Comparison of ENCODE assay signal across 1 cellular context in the genomic region with DNA sequence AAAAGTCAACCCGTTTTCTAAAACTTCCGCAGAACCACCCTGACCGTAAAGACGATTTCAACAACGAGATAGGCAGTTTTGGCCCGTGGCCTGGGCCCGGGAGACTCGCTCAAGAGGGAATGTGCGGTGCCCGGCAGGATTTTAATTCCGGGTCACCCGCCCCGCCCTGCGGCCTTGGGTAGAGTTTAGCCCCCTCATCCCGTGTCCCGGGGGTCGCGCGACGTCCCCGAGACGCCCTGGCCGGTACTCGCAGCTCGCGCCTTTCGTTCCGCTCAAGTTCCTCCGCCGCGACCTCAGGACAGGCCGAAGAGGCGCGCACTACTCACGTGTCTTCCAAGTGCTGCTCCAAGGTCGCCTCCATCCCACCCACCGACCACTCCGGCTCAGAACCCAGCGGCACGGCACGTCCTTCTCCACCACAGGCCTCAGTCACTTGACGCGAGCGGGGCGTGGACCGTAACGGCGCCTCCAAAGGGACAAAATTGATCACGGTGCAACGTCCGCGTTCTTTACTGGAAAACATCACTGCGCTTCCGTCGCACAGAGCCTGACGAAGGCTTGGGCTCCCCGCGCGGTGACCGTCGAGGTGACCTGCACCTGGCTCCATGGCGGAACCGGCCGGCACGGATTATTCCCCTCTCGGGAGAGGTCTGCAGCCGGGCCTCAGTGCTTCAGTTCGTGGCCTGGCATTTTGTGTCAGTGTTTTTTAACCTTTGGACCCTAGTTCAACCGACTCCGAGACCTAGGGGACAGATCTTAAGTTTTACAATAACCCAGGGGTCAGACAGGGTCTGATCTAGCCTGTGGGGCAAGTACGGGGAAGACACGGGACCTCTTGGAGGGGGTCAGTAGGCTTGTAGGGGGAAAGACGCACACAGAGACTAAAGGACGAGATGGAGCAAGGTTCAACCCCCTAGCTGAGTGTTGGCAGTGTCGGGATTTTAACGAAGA.
A peak's percentile ranks its signal among the peaks of the same experiment; 100 is the strongest.
TF ChIP-seq lines count a peak whose summit lies in the region.

A gene (minus strand): TSS at position 435 of the 951 bp plus-strand sequence. CDS start 74 bp downstream, at position 361.

TF ChIP-seq in HepG2, 621 proteins besides CTCF, POLR2A, EP300 and RAD21 (continued from another document and continues in another):
- TF ChIP-seq, protein P1, sequence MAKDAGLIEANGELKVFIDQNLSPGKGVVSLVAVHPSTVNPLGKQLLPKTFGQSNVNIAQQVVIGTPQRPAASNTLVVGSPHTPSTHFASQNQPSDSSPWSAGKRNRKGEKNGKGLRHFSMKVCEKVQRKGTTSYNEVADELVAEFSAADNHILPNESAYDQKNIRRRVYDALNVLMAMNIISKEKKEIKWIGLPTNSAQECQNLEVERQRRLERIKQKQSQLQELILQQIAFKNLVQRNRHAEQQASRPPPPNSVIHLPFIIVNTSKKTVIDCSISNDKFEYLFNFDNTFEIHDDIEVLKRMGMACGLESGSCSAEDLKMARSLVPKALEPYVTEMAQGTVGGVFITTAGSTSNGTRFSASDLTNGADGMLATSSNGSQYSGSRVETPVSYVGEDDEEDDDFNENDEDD (CRISPR knock-in tag; IDR thresholded peaks at IDR 0.05; ENCODE audit: borderline replicate concordance), result peak; percentile 87
- TF ChIP-seq, protein P2, sequence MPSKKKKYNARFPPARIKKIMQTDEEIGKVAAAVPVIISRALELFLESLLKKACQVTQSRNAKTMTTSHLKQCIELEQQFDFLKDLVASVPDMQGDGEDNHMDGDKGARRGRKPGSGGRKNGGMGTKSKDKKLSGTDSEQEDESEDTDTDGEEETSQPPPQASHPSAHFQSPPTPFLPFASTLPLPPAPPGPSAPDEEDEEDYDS (CRISPR knock-in tag; IDR thresholded peaks at IDR 0.05), result peak; percentile 73
- TF ChIP-seq ERF (CRISPR knock-in tag; IDR thresholded peaks at IDR 0.05) (0 out of 2 replicates have a peak, but pooled peaks have one; percentile 70), ZNF354B (CRISPR knock-in tag; IDR thresholded peaks at IDR 0.05) (peak; percentile 51; the same call in 1 of the 2 replicates), DNMT3B (CRISPR knock-in tag; conservative IDR thresholded peaks at IDR 0.05) (no peak), CBX2 (IDR thresholded peaks at IDR 0.05; ENCODE audit: low read depth, low read length) (no peak), CBX2 (CRISPR knock-in tag; IDR thresholded peaks at IDR 0.05; ENCODE audit: low read depth) (no peak), ZNF598 (CRISPR knock-in tag; IDR thresholded peaks at IDR 0.05; ENCODE audit: borderline replicate concordance) (no peak), TBP (CRISPR knock-in tag; IDR thresholded peaks at IDR 0.05) (no peak), ZNF619 (CRISPR knock-in tag; IDR thresholded peaks at IDR 0.05) (peak; percentile 82; the same call in 1 of the 2 replicates), RFX5 (IDR thresholded peaks at IDR 0.05; ENCODE audit: low read depth, low read length) (peak; percentile 43; the same call in 1 of the 2 replicates), ZNF605 (CRISPR knock-in tag; IDR thresholded peaks at IDR 0.05) (peak; percentile 77), ZFY (CRISPR knock-in tag; IDR thresholded peaks at IDR 0.05) (peak; percentile 100), RFX1 (IDR thresholded peaks at IDR 0.05) (no peak), FOXO1 (CRISPR knock-in tag; IDR thresholded peaks at IDR 0.05) (peak; percentile 91), ZNF124 (CRISPR knock-in tag; IDR thresholded peaks at IDR 0.05) (no peak; the same call in 1 of the 2 replicates), STAG1 (CRISPR knock-in tag; IDR thresholded peaks at IDR 0.05) (no peak), BHLHE40 (IDR thresholded peaks at IDR 0.05; ENCODE audit: low read length) (peak; percentile 74; the same call in 1 of the 2 replicates), MXD4 (CRISPR knock-in tag; IDR thresholded peaks at IDR 0.05) (peak; percentile 83), MEIS2 (CRISPR knock-in tag; IDR thresholded peaks at IDR 0.05) (no peak), ZNF260 (CRISPR knock-in tag; IDR thresholded peaks at IDR 0.05; ENCODE audit: borderline replicate concordance, low read depth) (no peak), ZNF234 (CRISPR knock-in tag; conservative IDR thresholded peaks at IDR 0.05) (peak; percentile 66; the same call in 1 of the 2 replicates)
- TF ChIP-seq, protein P3, sequence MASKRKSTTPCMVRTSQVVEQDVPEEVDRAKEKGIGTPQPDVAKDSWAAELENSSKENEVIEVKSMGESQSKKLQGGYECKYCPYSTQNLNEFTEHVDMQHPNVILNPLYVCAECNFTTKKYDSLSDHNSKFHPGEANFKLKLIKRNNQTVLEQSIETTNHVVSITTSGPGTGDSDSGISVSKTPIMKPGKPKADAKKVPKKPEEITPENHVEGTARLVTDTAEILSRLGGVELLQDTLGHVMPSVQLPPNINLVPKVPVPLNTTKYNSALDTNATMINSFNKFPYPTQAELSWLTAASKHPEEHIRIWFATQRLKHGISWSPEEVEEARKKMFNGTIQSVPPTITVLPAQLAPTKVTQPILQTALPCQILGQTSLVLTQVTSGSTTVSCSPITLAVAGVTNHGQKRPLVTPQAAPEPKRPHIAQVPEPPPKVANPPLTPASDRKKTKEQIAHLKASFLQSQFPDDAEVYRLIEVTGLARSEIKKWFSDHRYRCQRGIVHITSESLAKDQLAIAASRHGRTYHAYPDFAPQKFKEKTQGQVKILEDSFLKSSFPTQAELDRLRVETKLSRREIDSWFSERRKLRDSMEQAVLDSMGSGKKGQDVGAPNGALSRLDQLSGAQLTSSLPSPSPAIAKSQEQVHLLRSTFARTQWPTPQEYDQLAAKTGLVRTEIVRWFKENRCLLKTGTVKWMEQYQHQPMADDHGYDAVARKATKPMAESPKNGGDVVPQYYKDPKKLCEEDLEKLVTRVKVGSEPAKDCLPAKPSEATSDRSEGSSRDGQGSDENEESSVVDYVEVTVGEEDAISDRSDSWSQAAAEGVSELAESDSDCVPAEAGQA (IDR thresholded peaks at IDR 0.05; ENCODE audit: low read depth), result peak; percentile 91
- TF ChIP-seq, protein P3 (CRISPR knock-in tag; IDR thresholded peaks at IDR 0.05; ENCODE audit: borderline replicate concordance), result peak; percentile 90
- TF ChIP-seq, protein P4, sequence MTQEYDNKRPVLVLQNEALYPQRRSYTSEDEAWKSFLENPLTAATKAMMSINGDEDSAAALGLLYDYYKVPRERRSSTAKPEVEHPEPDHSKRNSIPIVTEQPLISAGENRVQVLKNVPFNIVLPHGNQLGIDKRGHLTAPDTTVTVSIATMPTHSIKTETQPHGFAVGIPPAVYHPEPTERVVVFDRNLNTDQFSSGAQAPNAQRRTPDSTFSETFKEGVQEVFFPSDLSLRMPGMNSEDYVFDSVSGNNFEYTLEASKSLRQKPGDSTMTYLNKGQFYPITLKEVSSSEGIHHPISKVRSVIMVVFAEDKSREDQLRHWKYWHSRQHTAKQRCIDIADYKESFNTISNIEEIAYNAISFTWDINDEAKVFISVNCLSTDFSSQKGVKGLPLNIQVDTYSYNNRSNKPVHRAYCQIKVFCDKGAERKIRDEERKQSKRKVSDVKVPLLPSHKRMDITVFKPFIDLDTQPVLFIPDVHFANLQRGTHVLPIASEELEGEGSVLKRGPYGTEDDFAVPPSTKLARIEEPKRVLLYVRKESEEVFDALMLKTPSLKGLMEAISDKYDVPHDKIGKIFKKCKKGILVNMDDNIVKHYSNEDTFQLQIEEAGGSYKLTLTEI (CRISPR knock-in tag; conservative IDR thresholded peaks at IDR 0.05), result no peak
- TF ChIP-seq, protein P5, sequence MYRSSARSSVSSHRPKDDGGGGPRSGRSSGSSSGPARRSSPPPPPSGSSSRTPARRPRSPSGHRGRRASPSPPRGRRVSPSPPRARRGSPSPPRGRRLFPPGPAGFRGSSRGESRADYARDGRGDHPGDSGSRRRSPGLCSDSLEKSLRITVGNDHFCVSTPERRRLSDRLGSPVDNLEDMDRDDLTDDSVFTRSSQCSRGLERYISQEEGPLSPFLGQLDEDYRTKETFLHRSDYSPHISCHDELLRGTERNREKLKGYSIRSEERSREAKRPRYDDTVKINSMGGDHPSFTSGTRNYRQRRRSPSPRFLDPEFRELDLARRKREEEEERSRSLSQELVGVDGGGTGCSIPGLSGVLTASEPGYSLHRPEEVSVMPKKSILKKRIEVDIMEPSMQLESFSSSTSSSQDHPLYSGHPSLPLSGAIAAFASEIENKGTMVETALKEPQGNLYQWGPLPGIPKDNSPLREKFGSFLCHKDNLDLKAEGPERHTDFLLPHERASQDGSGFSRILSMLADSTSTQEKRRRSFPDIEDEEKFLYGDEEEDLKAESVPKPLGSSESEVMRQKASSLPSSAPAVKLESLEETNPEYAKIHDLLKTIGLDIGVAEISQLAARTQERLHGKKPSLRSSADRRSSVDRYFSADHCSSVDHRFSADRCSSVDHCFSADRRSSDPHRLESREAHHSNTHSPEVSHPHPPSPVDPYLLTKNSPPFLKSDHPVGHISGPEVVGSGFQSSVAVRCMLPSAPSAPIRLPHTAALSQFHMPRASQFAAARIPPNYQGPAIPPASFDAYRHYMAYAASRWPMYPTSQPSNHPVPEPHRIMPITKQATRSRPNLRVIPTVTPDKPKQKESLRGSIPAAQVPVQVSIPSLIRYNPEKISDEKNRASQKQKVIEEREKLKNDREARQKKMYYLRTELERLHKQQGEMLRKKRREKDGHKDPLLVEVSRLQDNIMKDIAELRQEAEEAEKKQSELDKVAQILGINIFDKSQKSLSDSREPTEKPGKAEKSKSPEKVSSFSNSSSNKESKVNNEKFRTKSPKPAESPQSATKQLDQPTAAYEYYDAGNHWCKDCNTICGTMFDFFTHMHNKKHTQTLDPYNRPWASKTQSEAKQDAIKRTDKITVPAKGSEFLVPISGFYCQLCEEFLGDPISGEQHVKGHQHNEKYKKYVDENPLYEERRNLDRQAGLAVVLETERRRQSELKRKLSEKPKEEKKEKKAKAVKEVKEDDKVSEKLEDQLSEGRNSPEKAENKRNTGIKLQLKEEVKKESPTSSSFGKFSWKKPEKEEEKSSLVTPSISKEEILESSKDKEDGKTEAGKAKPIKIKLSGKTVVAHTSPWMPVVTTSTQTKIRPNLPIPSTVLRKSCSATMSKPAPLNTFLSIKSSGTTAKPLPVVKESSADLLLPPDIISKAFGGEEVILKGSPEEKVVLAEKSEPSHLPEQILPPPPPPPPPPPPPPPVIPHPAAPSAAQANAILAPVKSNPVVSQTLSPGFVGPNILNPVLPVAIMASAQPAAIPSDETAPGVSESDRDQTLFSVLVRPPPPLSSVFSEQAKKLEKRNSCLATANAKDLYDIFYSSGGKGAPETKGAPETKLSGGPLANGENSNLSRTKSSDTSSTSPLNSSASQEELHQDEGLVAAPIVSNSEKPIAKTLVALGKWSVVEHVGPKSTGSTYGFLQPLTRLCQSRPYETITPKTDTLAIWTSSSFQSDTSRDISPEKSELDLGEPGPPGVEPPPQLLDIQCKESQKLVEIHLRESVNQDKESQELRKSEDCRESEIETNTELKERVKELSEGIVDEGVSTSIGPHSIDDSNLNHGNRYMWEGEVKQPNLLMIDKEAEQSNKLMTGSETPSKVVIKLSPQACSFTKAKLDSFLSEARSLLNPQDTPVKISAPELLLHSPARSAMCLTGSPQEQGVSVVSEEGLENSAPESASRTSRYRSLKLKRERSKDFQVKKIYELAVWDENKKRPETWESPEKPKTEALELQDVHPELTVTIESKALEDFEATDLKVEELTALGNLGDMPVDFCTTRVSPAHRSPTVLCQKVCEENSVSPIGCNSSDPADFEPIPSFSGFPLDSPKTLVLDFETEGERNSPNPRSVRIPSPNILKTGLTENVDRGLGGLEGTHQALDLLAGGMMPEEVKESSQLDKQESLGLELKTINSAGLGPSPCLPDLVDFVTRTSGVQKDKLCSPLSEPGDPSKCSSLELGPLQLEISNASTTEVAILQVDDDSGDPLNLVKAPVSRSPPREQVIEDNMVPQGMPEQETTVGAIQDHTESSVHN (CRISPR knock-in tag; IDR thresholded peaks at IDR 0.05), result peak; percentile 59; the same call in 1 of the 2 replicates
- TF ChIP-seq, protein P6, sequence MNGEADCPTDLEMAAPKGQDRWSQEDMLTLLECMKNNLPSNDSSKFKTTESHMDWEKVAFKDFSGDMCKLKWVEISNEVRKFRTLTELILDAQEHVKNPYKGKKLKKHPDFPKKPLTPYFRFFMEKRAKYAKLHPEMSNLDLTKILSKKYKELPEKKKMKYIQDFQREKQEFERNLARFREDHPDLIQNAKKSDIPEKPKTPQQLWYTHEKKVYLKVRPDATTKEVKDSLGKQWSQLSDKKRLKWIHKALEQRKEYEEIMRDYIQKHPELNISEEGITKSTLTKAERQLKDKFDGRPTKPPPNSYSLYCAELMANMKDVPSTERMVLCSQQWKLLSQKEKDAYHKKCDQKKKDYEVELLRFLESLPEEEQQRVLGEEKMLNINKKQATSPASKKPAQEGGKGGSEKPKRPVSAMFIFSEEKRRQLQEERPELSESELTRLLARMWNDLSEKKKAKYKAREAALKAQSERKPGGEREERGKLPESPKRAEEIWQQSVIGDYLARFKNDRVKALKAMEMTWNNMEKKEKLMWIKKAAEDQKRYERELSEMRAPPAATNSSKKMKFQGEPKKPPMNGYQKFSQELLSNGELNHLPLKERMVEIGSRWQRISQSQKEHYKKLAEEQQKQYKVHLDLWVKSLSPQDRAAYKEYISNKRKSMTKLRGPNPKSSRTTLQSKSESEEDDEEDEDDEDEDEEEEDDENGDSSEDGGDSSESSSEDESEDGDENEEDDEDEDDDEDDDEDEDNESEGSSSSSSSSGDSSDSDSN (CRISPR knock-in tag; IDR thresholded peaks at IDR 0.05), result peak; percentile 90
- TF ChIP-seq, protein P7, sequence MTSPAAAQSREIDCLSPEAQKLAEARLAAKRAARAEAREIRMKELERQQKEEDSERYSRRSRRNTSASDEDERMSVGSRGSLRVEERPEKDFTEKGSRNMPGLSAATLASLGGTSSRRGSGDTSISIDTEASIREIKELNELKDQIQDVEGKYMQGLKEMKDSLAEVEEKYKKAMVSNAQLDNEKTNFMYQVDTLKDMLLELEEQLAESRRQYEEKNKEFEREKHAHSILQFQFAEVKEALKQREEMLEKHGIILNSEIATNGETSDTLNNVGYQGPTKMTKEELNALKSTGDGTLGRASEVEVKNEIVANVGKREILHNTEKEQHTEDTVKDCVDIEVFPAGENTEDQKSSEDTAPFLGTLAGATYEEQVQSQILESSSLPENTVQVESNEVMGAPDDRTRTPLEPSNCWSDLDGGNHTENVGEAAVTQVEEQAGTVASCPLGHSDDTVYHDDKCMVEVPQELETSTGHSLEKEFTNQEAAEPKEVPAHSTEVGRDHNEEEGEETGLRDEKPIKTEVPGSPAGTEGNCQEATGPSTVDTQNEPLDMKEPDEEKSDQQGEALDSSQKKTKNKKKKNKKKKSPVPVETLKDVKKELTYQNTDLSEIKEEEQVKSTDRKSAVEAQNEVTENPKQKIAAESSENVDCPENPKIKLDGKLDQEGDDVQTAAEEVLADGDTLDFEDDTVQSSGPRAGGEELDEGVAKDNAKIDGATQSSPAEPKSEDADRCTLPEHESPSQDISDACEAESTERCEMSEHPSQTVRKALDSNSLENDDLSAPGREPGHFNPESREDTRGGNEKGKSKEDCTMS (CRISPR knock-in tag; conservative IDR thresholded peaks at IDR 0.05), result no peak
